7 cellular contexts compared by ENCODE assay signal in genomic region chr7:76897007-76897406, GRCh38.
DNase-seq lines count a peak whose midpoint lies in the region; ATAC-seq, FAIRE-seq and TF ChIP-seq lines count a peak whose summit lies in the region.
"Not testable (repeated sequence)": the region's sequence is repeated elsewhere in the genome, so short reads cannot be mapped to it uniquely, and the experiment has no call there.

No MANE protein-coding gene starts in this region.

- H3K27me3 ChIP-seq in IMR-90 (ENCODE audit: control insufficient read depth, insufficient read depth, low read length); kidney epithelial cell (ENCODE audit: control insufficient read depth, insufficient read depth, low read length): not testable (repeated sequence)

- not testable (repeated sequence) for H2BK5ac ChIP-seq in IMR-90 (ENCODE audit: low read depth, low read length, poor library complexity, severe bottlenecking)

- H3K23ac ChIP-seq in IMR-90 (ENCODE audit: low read depth, low read length) = not testable (repeated sequence)

- H3K4me3 ChIP-seq in IMR-90 (ENCODE audit: insufficient read depth, low read depth, low read length); astrocyte of the cerebellum (ENCODE audit: low read depth, low read length); fibroblast of pulmonary artery (replicated peaks; ENCODE audit: low read depth, low read length); kidney epithelial cell (ENCODE audit: low read depth, low read length); retinal pigment epithelial cell (ENCODE audit: low read length): not testable (repeated sequence)

- not testable (repeated sequence) for TF ChIP-seq POLR2A in IMR-90 (IDR thresholded peaks at IDR 0.05; ENCODE audit: low read depth, low read length)

- H2AK5ac ChIP-seq in IMR-90 (ENCODE audit: low read depth, low read length) = not testable (repeated sequence)

- not testable (repeated sequence) for H2AK9ac ChIP-seq in IMR-90 (replicated peaks; ENCODE audit: low read depth, low read length, poor library complexity)

- TF ChIP-seq RAD21 in IMR-90 (IDR thresholded peaks at IDR 0.05; ENCODE audit: low read length) = not testable (repeated sequence)

- FAIRE-seq in colon (lab: Jason Lieb, UNC) = peak; percentile 24

- dilution Hi-C loops in IMR-90 (cut with HindIII; ENCODE audit: low sequenced_read_pairs, unreplicated experiment) = not testable (repeated sequence)

- in situ Hi-C loops in IMR-90 (cut with MboI; ENCODE audit: low sequenced_read_pairs); astrocyte of the cerebellum (cut with HindIII; ENCODE audit: low sequenced_read_pairs): not testable (repeated sequence)

- not testable (repeated sequence) for H3K4ac ChIP-seq in IMR-90 (ENCODE audit: low read depth, low read length)

- H2AFZ ChIP-seq in IMR-90 (replicated peaks; ENCODE audit: low read length, poor library complexity) = not testable (repeated sequence)

- intact Hi-C loops in IMR-90 (cut with micrococcal nuclease) = not testable (repeated sequence)

- H3K4me2 ChIP-seq in IMR-90 (ENCODE audit: low read depth, low read length) = not testable (repeated sequence)

- H3K9me3 ChIP-seq in IMR-90 (ENCODE audit: control insufficient read depth, insufficient read depth, low read length) = not testable (repeated sequence)

- CTCF ChIA-PET in IMR-90 (lab: Yijun Ruan, JAX) = not testable (repeated sequence)

- not testable (repeated sequence) for H3K9me1 ChIP-seq in IMR-90 (ENCODE audit: insufficient read depth, low read length)

- not testable (repeated sequence) for H3K9ac ChIP-seq in IMR-90 (ENCODE audit: low read depth, low read length)

- DNase-seq in EH (ENCODE audit: low read depth) (peak; percentile 49), IMR-90 (peak; percentile 83), astrocyte of the cerebellum (ENCODE audit: low read depth) (peak; percentile 47), fibroblast of pulmonary artery (ENCODE audit: low read depth) (peak; percentile 27), kidney epithelial cell (ENCODE audit: low read depth) (peak; percentile 4), retinal pigment epithelial cell (ENCODE audit: low read depth) (peak; percentile 61)

- BruUV-seq in IMR-90 (replicated peaks; lab: Mats Ljungman, UMichigan) = not testable (repeated sequence)

- not testable (repeated sequence) for H2BK120ac ChIP-seq in IMR-90 (ENCODE audit: low read depth, low read length)

- H4K5ac ChIP-seq in IMR-90 (ENCODE audit: low read depth, low read length) = not testable (repeated sequence)

- not testable (repeated sequence) for H4K20me1 ChIP-seq in IMR-90 (ENCODE audit: insufficient read depth, low read length)

- H3K36me3 ChIP-seq in IMR-90 (ENCODE audit: control insufficient read depth, insufficient read depth, low read length); kidney epithelial cell (ENCODE audit: control insufficient read depth, insufficient read depth, low read length): not testable (repeated sequence)

- not testable (repeated sequence) for H3K14ac ChIP-seq in IMR-90 (replicated peaks; ENCODE audit: low read depth, low read length)

- H2BK15ac ChIP-seq in IMR-90 (ENCODE audit: low read depth, low read length) = not testable (repeated sequence)

- WGBS in IMR-90 (ENCODE audit: extremely low coverage in 2 of 2, insufficient read length in 1 of 2), 2 experiments = no CpG with 5 or more reads among the region's 2 CpGs

- H3K79me1 ChIP-seq in IMR-90 (ENCODE audit: low read depth in 1 of 2, low read length in 2 of 2) = not testable (repeated sequence)

- H3K4me1 ChIP-seq in IMR-90 (ENCODE audit: control insufficient read depth, insufficient read depth, low read length) = peaks cover 11% of the 10 kb centered on the region

- not testable (repeated sequence) for H4K91ac ChIP-seq in IMR-90 (ENCODE audit: insufficient read depth, low read depth, low read length)

- POLR2A ChIA-PET in IMR-90 (lab: Charles Lee; ENCODE audit: unreplicated experiment) = not testable (repeated sequence)

- not testable (repeated sequence) for H3K18ac ChIP-seq in IMR-90 (ENCODE audit: low read depth, low read length)

- not testable (repeated sequence) for H4K8ac ChIP-seq in IMR-90 (ENCODE audit: low read depth in 2 of 2, low read length in 2 of 2)

- H3K56ac ChIP-seq in IMR-90 (ENCODE audit: extremely low read depth, insufficient read depth, low read length) = not testable (repeated sequence)

- not testable (repeated sequence) for H3K27ac ChIP-seq in IMR-90 (ENCODE audit: insufficient read depth, low read length)

- TF ChIP-seq CTCF in IMR-90 (conservative IDR thresholded peaks at IDR 0.05; ENCODE audit: low read depth, low read length); astrocyte of the cerebellum (IDR thresholded peaks at IDR 0.05; ENCODE audit: low read depth, low read length, missing control alignments); fibroblast of pulmonary artery (IDR thresholded peaks at IDR 0.05; ENCODE audit: low read length, missing control alignments); kidney epithelial cell (IDR thresholded peaks at IDR 0.05; ENCODE audit: insufficient read depth, low read length, poor library complexity, severe bottlenecking); retinal pigment epithelial cell (conservative IDR thresholded peaks at IDR 0.05; ENCODE audit: low read depth, low read length): not testable (repeated sequence)

- not testable (repeated sequence) for H2BK20ac ChIP-seq in IMR-90 (ENCODE audit: low read depth, low read length)

- peak; percentile 79 for ATAC-seq in IMR-90 (ENCODE audit: low read depth)

TF ChIP-seq in IMR-90, 13 proteins besides CTCF, POLR2A, EP300 and RAD21:
- 0 out of 2 replicates have a peak, but pooled peaks have one; percentile 34 for TF ChIP-seq CEBPB (IDR thresholded peaks at IDR 0.05; ENCODE audit: low read depth, low read length)

Comparison
In these comparisons a context has a peak if more than half of its experiments do, and no peak if none do; other contexts are left out.
1. DNase-seq: peak in every context shown above with its lines; median percentile 83 in IMR-90; 61 in retinal pigment epithelial cell; 49 in EH; 47 in astrocyte of the cerebellum; 27 in fibroblast of pulmonary artery; 4 in kidney epithelial cell.